15 cellular contexts compared by ENCODE assay signal in the genomic region with DNA sequence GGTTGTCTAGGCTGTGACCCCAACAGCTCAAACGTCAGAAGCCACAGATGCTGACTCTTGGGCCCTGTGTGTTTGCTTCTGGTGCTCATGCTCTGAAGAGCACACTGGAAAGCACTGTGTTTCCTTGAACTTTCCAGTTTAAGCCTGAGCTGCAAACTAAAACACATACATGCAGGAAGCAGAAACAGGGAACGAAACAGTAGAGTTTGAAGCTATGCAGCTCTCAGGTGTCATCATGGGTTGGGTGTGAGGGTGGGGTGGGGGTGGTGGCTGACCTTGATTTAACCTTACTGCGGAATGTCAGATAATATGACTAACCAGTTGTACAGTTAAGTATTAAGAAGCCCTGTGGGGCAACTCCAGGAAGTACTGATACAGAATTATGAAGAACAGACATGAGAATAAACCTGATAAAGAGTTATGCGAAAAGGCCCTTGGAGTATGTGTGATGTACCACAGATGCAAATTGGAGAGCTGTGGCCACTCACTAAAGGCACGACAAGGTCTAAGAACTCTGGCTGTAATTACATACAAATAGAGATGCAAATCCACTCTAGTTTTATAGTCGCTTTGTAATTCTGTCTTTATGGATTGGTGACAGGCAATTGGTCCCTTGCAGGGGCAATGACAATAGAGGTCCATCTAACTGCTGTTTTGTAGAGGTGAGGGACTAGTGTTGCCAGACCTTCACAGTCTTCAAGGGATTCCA.
DNase-seq lines count a peak whose midpoint lies in the region; ATAC-seq, FAIRE-seq and TF ChIP-seq lines count a peak whose summit lies in the region.
"Had no signal": no experiment of that assay in that cellular context is flagged by ENCODE, and none has a peak within 500 bp of the region (broad histone marks: within the 10 kb centered on the region; RNA-seq: fewer than 3 reads in every experiment).

No MANE protein-coding gene starts in this region.

- 49 to 56% methylated on average over 6 of the region's 6 CpGs for WGBS in esophagus, 2 donors

- intact Hi-C loops in A673 (cut with micrococcal nuclease; ENCODE audit: unreplicated experiment): no loop called here

- no TSS peak for BruUV-seq in A673 (replicated peaks; lab: Mats Ljungman, UMichigan)

- H3K27ac ChIP-seq in esophagus (ENCODE audit: low read depth in 2 of 2, low read length in 1 of 2): peak overlapping the region; percentile 17 to 41
- H3K27ac ChIP-seq in A673 (ENCODE audit: low read depth, low read length, poor library complexity, severe bottlenecking): no peak overlapping the region
- H3K27ac ChIP-seq: PC-9, tibial artery had no signal

- no peak for DNase-seq in GM12891 (ENCODE audit: insufficient read length, low spot score)
- DNase-seq in NCI-H526 treated with DMSO at 0.1 percent for 48 hours (lab: John Stamatoyannopoulos, UW): peak; percentile 18
- DNase-seq in renal cortical epithelial cell (ENCODE audit: low read depth): peak; percentile 72
- no peak for DNase-seq in A673 (ENCODE audit: low spot score)
- no peak for DNase-seq in stimulated activated CD4-positive, alpha-beta T cell treated with anti-CD3 and anti-CD28 coated beads, Interleukin-4, amount 100 ng/mL, for 4 hours
- no peak for DNase-seq in stimulated activated CD4-positive, alpha-beta T cell treated with anti-CD3 and anti-CD28 coated beads, Interleukin-2, amount 100 ng/mL, for 24 hours
- DNase-seq: activated B cell treated with CpG ODN at 0.5 μM for 24 hours; activated T-cell treated with anti-CD3 and anti-CD28 coated beads, Interleukin-2, amount 50 U/mL, for 48 hours; mammary epithelial cell; NCI-H1930; PC-9; retina; tibial artery had no signal

- H3K27me3 ChIP-seq in esophagus (ENCODE audit: control insufficient read depth in 1 of 2, insufficient read depth in 2 of 2, low read length in 2 of 2): no peaks in the 10 kb centered on the region
- H3K27me3 ChIP-seq in A673 (replicated peaks; ENCODE audit: insufficient read depth, low read depth, low read length, poor library complexity): peaks cover 14% of the 10 kb centered on the region
- H3K27me3 ChIP-seq: tibial artery had no signal

- peak; percentile 45 for FAIRE-seq in GM12891 (lab: Jason Lieb, UNC)

- no peaks in the 10 kb centered on the region for H3K36me3 ChIP-seq in esophagus (ENCODE audit: control insufficient read depth in 2 of 2, insufficient read depth in 2 of 2, low read length in 1 of 2)
- H3K36me3 ChIP-seq in A673 (ENCODE audit: insufficient read depth, low read length, poor library complexity, severe bottlenecking): no peaks in the 10 kb centered on the region
- H3K36me3 ChIP-seq: tibial artery had no signal

- POLR2A ChIA-PET in A673 (lab: Charles Lee; ENCODE audit: low non-redundant PET): no interaction called here

- H3K4me3 ChIP-seq in esophagus (ENCODE audit: low read depth in 1 of 2, low read length in 2 of 2) (no peak overlapping the region), A673 (ENCODE audit: low read depth, low read length, poor library complexity, severe bottlenecking) (no peak overlapping the region)
- H3K4me3 ChIP-seq: PC-9, tibial artery had no signal

- TF ChIP-seq CTCF in A673 (conservative IDR thresholded peaks at IDR 0.05; ENCODE audit: low read depth, low read length): no peak

- TF ChIP-seq POLR2A in GM12891 (IDR thresholded peaks at IDR 0.05; ENCODE audit: low read depth, low read length): no peak

- CTCF ChIA-PET in A673 (lab: Charles Lee): interaction anchor here (0.6 kb wide), 1 partner anchor 286 kb away, joined by 3 read pairs; no protein-coding TSS in a partner anchor

- no peak for ATAC-seq in GM19452 (IDR thresholded peaks at IDR 0.05; ENCODE audit: unreplicated experiment)

- H3K4me1 ChIP-seq in esophagus (ENCODE audit: control insufficient read depth in 2 of 2, insufficient read depth in 2 of 2, low read length in 1 of 2) (no peaks in the 10 kb centered on the region), A673 (ENCODE audit: insufficient read depth, low read length, poor library complexity, severe bottlenecking) (no peaks in the 10 kb centered on the region)
- H3K4me1 ChIP-seq: tibial artery had no signal

- H3K9me3 ChIP-seq in esophagus (ENCODE audit: control insufficient read depth in 2 of 2, insufficient read depth in 1 of 2, low read depth in 1 of 2, low read length in 1 of 2) (no peaks in the 10 kb centered on the region), A673 (ENCODE audit: low read depth, low read length, poor library complexity, severe bottlenecking) (no peaks in the 10 kb centered on the region)
- H3K9me3 ChIP-seq: tibial artery had no signal

TF ChIP-seq in GM12891, 5 proteins besides CTCF, POLR2A, EP300 and RAD21:
- TF ChIP-seq SPI1 (IDR thresholded peaks at IDR 0.05; ENCODE audit: low read depth, low read length) (no peak), POU2F2 (IDR thresholded peaks at IDR 0.05; ENCODE audit: low read depth, low read length) (no peak), POLR2AphosphoS5 (IDR thresholded peaks at IDR 0.05; ENCODE audit: low read depth, low read length) (no peak), TAF1 (IDR thresholded peaks at IDR 0.05; ENCODE audit: low read depth, low read length) (no peak), PAX5 (IDR thresholded peaks at IDR 0.05; ENCODE audit: insufficient read depth, low read length, severe bottlenecking) (no peak)

Comparison
In these comparisons a context has a peak if more than half of its experiments do, and no peak if none do; other contexts are left out.
1. DNase-seq: peak in NCI-H526 treated with DMSO at 0.1 percent for 48 hours (single experiment) and renal cortical epithelial cell (single experiment); none in GM12891 (single experiment), A673 (single experiment), stimulated activated CD4-positive, alpha-beta T cell treated with anti-CD3 and anti-CD28 coated beads, Interleukin-4, amount 100 ng/mL, for 4 hours (0 of 2) and stimulated activated CD4-positive, alpha-beta T cell treated with anti-CD3 and anti-CD28 coated beads, Interleukin-2, amount 100 ng/mL, for 24 hours (0 of 2).